In genomic region chr7:100271716-100272537, GRCh38 we compare ENCODE assay signal across 8 cellular contexts. TPM values are rescaled to one million over a fixed set of nuclear protein-coding genes. Genes with fewer than 3 reads are reported as not detected.
A peak's percentile ranks its signal among the peaks of the same experiment; 100 is the strongest.
DNase-seq lines count a peak whose midpoint lies in the region; ATAC-seq and TF ChIP-seq lines count a peak whose summit lies in the region.

No MANE protein-coding gene starts in this region.

- no peaks in the 10 kb centered on the region for H3K36me3 ChIP-seq in adrenal gland (replicated peaks in 1 of 2)
- H3K36me3 ChIP-seq in heart right ventricle = no peaks in the 10 kb centered on the region
- H3K36me3 ChIP-seq in upper lobe of left lung = no peaks in the 10 kb centered on the region

- TF ChIP-seq POLR2A in adrenal gland (IDR thresholded peaks at IDR 0.05) = peak; percentile 33 to 62
- peak in 1 of 4 donors; percentile 53 for TF ChIP-seq POLR2A in upper lobe of left lung (IDR thresholded peaks at IDR 0.05)

- no peak for TF ChIP-seq EP300 in upper lobe of left lung (IDR thresholded peaks at IDR 0.05)

- ATAC-seq in HG02678 (IDR thresholded peaks at IDR 0.05; ENCODE audit: unreplicated experiment) (peak; percentile 95), heart right ventricle (peak; percentile 92 to 97 (median 95)), upper lobe of left lung (ENCODE audit: low FRiP score in 2 of 2) (peak; percentile 88 to 96)

- 0 to 3% (median 0%) methylated on average over 3 to 99 of the region's 101 CpGs for WGBS in adrenal gland, 4 donors
- 1% methylated on average over 70 to 99 of the region's 101 CpGs for WGBS in heart right ventricle, 2 donors
- WGBS in upper lobe of left lung, 2 donors = 1 to 4% methylated on average over 5 to 44 of the region's 101 CpGs

- H3K4me3 ChIP-seq in adrenal gland (peak overlapping the region in 2 of 4 donors; percentile 38 to 95), heart right ventricle (peak overlapping the region; percentile 50 to 94 (median 70)), upper lobe of left lung (peak overlapping the region; percentile 70 to 93 (median 85))

- H3K4me1 ChIP-seq in adrenal gland (replicated peaks in 1 of 2) (peaks cover 11% of the 10 kb centered on the region in 2 donors), heart right ventricle (peaks cover 0 to 24% (median 8%) of the 10 kb centered on the region in 9 donors), upper lobe of left lung (peaks cover 13 to 20% (median 14%) of the 10 kb centered on the region in 4 donors)

- H3K27ac ChIP-seq in adrenal gland (peak overlapping the region in 3 of 5 donors; percentile 37 to 86 (median 70)), heart right ventricle (peak overlapping the region; percentile 50 to 82 (median 58)), upper lobe of left lung (peak overlapping the region; percentile 20 to 87 (median 66))

- H3K27me3 ChIP-seq in adrenal gland (no peaks in the 10 kb centered on the region), heart right ventricle (no peaks in the 10 kb centered on the region), upper lobe of left lung (no peaks in the 10 kb centered on the region)

- TF ChIP-seq CTCF in GM12874 (IDR thresholded peaks at IDR 0.05; ENCODE audit: insufficient read depth, low read depth, low read length) (peak; percentile 47), adrenal gland (IDR thresholded peaks at IDR 0.05) (peak; percentile 6 to 71 (median 36)), heart right ventricle (IDR thresholded peaks at IDR 0.05) (peak in 7 of 9 donors; percentile 10 to 54 (median 44)), upper lobe of left lung (IDR thresholded peaks at IDR 0.05) (peak in 5 of 6 experiments; percentile 47 to 82 (median 70))

- intact Hi-C loops in adrenal gland (cut with DNase I) (no loop called here), heart right ventricle (cut with DNase I) (no loop called here), posterior cingulate gyrus (cut with DNase I) (no loop called here)

- DNase-seq in NCI-H128 (lab: John Stamatoyannopoulos, UW; ENCODE audit: unreplicated experiment) (peak; percentile 94), SW 1271 (lab: John Stamatoyannopoulos, UW) (peak; percentile 71 to 86), adrenal gland (peak; percentile 98 to 99 (median 98)), heart right ventricle (peak; percentile 98 to 99), posterior cingulate gyrus (peak; percentile 97 to 100 (median 99)), upper lobe of left lung (peak; percentile 100)

- H3K9me3 ChIP-seq in adrenal gland (replicated peaks in 1 of 3) = no peaks in the 10 kb centered on the region
- H3K9me3 ChIP-seq in heart right ventricle = no peaks in the 10 kb centered on the region
- no peaks in the 10 kb centered on the region for H3K9me3 ChIP-seq in upper lobe of left lung

RNA-seq across cellular contexts. Expression of gene SPDYE3, which starts 35.6 kb away (rescaled TPM):
- not detected for total RNA-seq in adrenal gland
- under 1 TPM in 1 of 3 donors, not detected in 2; 0.16 TPM for polyA plus RNA-seq in adrenal gland
- total RNA-seq in heart right ventricle = not detected
- under 1 TPM; 0.04 to 0.15 TPM for polyA plus RNA-seq in heart right ventricle
- total RNA-seq in upper lobe of left lung = not detected

RNA-seq across cellular contexts. Expression of gene PVRIG, which starts 52.2 kb away (rescaled TPM):
- total RNA-seq in adrenal gland (1 to 10 TPM in 3 of 8 donors, under 1 TPM in 5; 0.21 to 1.8 (median 0.56) TPM), heart right ventricle (1 to 10 TPM in 1 of 10 donors, not detected in 9; 2.1 TPM), upper lobe of left lung (1 to 10 TPM in 5 of 6 donors, under 1 TPM in 1; 0.63 to 6.3 (median 1.7) TPM)
- polyA plus RNA-seq in adrenal gland (under 1 TPM in 2 of 3 donors, not detected in 1; 0.34 to 0.56 TPM), heart right ventricle (under 1 TPM; 0.22 to 0.59 TPM)
